13 cellular contexts compared by ENCODE assay signal in genomic region chr12:112350593-112351592, GRCh38. TPM values are rescaled to one million over a fixed set of nuclear protein-coding genes. Genes with fewer than 3 reads are reported as not detected.
A peak's percentile ranks its signal among the peaks of the same experiment; 100 is the strongest.
DNase-seq lines count a peak whose midpoint lies in the region; ATAC-seq and TF ChIP-seq lines count a peak whose summit lies in the region.
"Had no signal": no experiment of that assay in that cellular context is flagged by ENCODE, and none has a peak within 500 bp of the region (broad histone marks: within the 10 kb centered on the region; RNA-seq: fewer than 3 reads in every experiment).

No MANE protein-coding gene starts in this region.

- no peaks in the 10 kb centered on the region for H3K36me3 Mint-ChIP-seq in activated naive CD4-positive, alpha-beta T cell treated with anti-CD3 and anti-CD28 coated beads, Interleukin-2, amount 50 U/mL, for 72 hours
- no peaks in the 10 kb centered on the region for H3K36me3 Mint-ChIP-seq in activated CD8-positive, alpha-beta memory T cell treated with anti-CD3 and anti-CD28 coated beads, Interleukin-2, amount 10 ng/mL, durations not matched to agents 7 days and 5 days

- H3K9ac ChIP-seq in GM23248 (no peak overlapping the region), adipocyte (ENCODE audit: low read length) (no peak overlapping the region)

- WGBS in GM23248 (ENCODE audit: low coverage in 1 of 2, low lambda C conversion rate in 2 of 2, missing lambda C conversion rate in 2 of 2), 2 experiments = 17 to 29% methylated on average over 3 of the region's 3 CpGs

- H3K4me1 ChIP-seq in GM23248 (ENCODE audit: insufficient read depth) = peaks cover 21% of the 10 kb centered on the region
- peaks cover 18% of the 10 kb centered on the region for H3K4me1 ChIP-seq in adipocyte (ENCODE audit: control insufficient read depth, insufficient read depth, low read length)

- peak overlapping the region; percentile 6; the same call in 1 of the 2 replicates for H3K27ac ChIP-seq in GM23248
- H3K27ac ChIP-seq: upper lobe of left lung had no signal

- H3K79me2 ChIP-seq in GM23248 (ENCODE audit: insufficient read depth) = peaks cover 90% of the 10 kb centered on the region

- in situ Hi-C loops in GM23248 (cut with MboI) = no loop called here

- H4K20me1 ChIP-seq in GM23248 (ENCODE audit: insufficient read depth) = no peaks in the 10 kb centered on the region

- peaks cover 23% of the 10 kb centered on the region for H3K4me1 Mint-ChIP-seq in activated CD8-positive, alpha-beta memory T cell treated with anti-CD3 and anti-CD28 coated beads, Interleukin-2, amount 10 ng/mL, durations not matched to agents 7 days and 5 days

- H3K4me3 ChIP-seq in AG09309 (ENCODE audit: control insufficient read depth, low read depth, low read length) (no peak overlapping the region), GM23248 (no peak overlapping the region), adipocyte (ENCODE audit: low read length) (no peak overlapping the region)
- H3K4me3 ChIP-seq: upper lobe of left lung had no signal

- CTCF ChIA-PET in activated CD8-positive, alpha-beta memory T cell treated with anti-CD3 and anti-CD28 coated beads, Interleukin-2, amount 10 ng/mL, durations not matched to agents 7 days and 5 days (lab: Charles Lee) = no interaction called here

- H3K4me2 ChIP-seq in GM23248 (ENCODE audit: unreplicated experiment) = peak overlapping the region; percentile 20

- DNase-seq in AG09309 (ENCODE audit: low read depth) = peak; percentile 13
- DNase-seq in GM23248 = peak; percentile 39
- peak; percentile 54 for DNase-seq in adipocyte (ENCODE audit: low read depth)
- DNase-seq in iris pigment epithelial cell (ENCODE audit: low read depth) = peak; percentile 6
- DNase-seq in activated naive CD4-positive, alpha-beta T cell treated with anti-CD3 and anti-CD28 coated beads, Interleukin-2, amount 50 U/mL, for 72 hours (ENCODE audit: low spot score in 2 of 2) = no peak
- no peak for DNase-seq in NCI-H1930 (lab: John Stamatoyannopoulos, UW)
- no peak for DNase-seq in hypothalamus (lab: John Stamatoyannopoulos, UW)
- no peak for DNase-seq in activated CD8-positive, alpha-beta memory T cell treated with anti-CD3 and anti-CD28 coated beads, Interleukin-2, amount 10 ng/mL, durations not matched to agents 7 days and 5 days
- DNase-seq: activated CD4-positive, CD25-positive, alpha-beta regulatory T cell; activated naive CD8-positive, alpha-beta T cell treated with anti-CD3 and anti-CD28 coated beads, Interleukin-2, amount 10 ng/mL, durations not matched to agents 7 days and 5 days; DMS79; NCI-H187; upper lobe of left lung had no signal

- TF ChIP-seq CTCF in AG09309 (IDR thresholded peaks at IDR 0.05; ENCODE audit: control insufficient read depth, insufficient read depth, low read depth, low read length, missing control alignments) = no peak

- no peaks in the 10 kb centered on the region for H3K36me3 ChIP-seq in GM23248 (ENCODE audit: low read depth)
- no peaks in the 10 kb centered on the region for H3K36me3 ChIP-seq in adipocyte (ENCODE audit: control insufficient read depth, insufficient read depth, low read length, severe bottlenecking)
- H3K36me3 ChIP-seq: upper lobe of left lung had no signal

- peaks cover 19% of the 10 kb centered on the region; the same call in 1 of the 2 replicates for H3F3A ChIP-seq in GM23248 (ENCODE audit: insufficient read depth)

- no peak for ATAC-seq in activated naive CD4-positive, alpha-beta T cell treated with anti-CD3 and anti-CD28 coated beads, Interleukin-2, amount 50 U/mL, for 72 hours
- ATAC-seq in activated CD8-positive, alpha-beta memory T cell treated with anti-CD3 and anti-CD28 coated beads, Interleukin-2, amount 10 ng/mL, durations not matched to agents 7 days and 5 days = no peak

- no peaks in the 10 kb centered on the region for H3K9me2 ChIP-seq in GM23248 (ENCODE audit: insufficient read depth)

- H3K4me3 Mint-ChIP-seq in activated CD8-positive, alpha-beta memory T cell treated with anti-CD3 and anti-CD28 coated beads, Interleukin-2, amount 10 ng/mL, durations not matched to agents 7 days and 5 days = no peak overlapping the region
- H3K4me3 Mint-ChIP-seq: activated naive CD8-positive, alpha-beta T cell treated with anti-CD3 and anti-CD28 coated beads, Interleukin-2, amount 10 ng/mL, durations not matched to agents 7 days and 5 days had no signal

- no peaks in the 10 kb centered on the region for H3K9me3 Mint-ChIP-seq in activated naive CD4-positive, alpha-beta T cell treated with anti-CD3 and anti-CD28 coated beads, Interleukin-2, amount 50 U/mL, for 72 hours
- no peaks in the 10 kb centered on the region for H3K9me3 Mint-ChIP-seq in activated CD8-positive, alpha-beta memory T cell treated with anti-CD3 and anti-CD28 coated beads, Interleukin-2, amount 10 ng/mL, durations not matched to agents 7 days and 5 days (ENCODE audit: low read depth)
- H3K9me3 Mint-ChIP-seq: activated naive CD8-positive, alpha-beta T cell treated with anti-CD3 and anti-CD28 coated beads, Interleukin-2, amount 10 ng/mL, durations not matched to agents 7 days and 5 days had no signal

- no peak overlapping the region for H2AFZ ChIP-seq in GM23248

- H3K27ac Mint-ChIP-seq in activated naive CD4-positive, alpha-beta T cell treated with anti-CD3 and anti-CD28 coated beads, Interleukin-2, amount 50 U/mL, for 72 hours = no peak overlapping the region
- H3K27ac Mint-ChIP-seq in activated CD8-positive, alpha-beta memory T cell treated with anti-CD3 and anti-CD28 coated beads, Interleukin-2, amount 10 ng/mL, durations not matched to agents 7 days and 5 days = no peak overlapping the region
- H3K27ac Mint-ChIP-seq: activated naive CD8-positive, alpha-beta T cell treated with anti-CD3 and anti-CD28 coated beads, Interleukin-2, amount 10 ng/mL, durations not matched to agents 7 days and 5 days had no signal

- H3K27me3 ChIP-seq in GM23248 (replicated peaks; ENCODE audit: insufficient read depth) (no peaks in the 10 kb centered on the region), adipocyte (replicated peaks; ENCODE audit: control insufficient read depth, insufficient read depth, low read length) (no peaks in the 10 kb centered on the region)
- H3K27me3 ChIP-seq: upper lobe of left lung had no signal

- H3K9me3 ChIP-seq in GM23248 (ENCODE audit: low read depth) = no peaks in the 10 kb centered on the region
- H3K9me3 ChIP-seq in adipocyte (ENCODE audit: control insufficient read depth, low read length) = no peaks in the 10 kb centered on the region
- H3K9me3 ChIP-seq: upper lobe of left lung had no signal

- no peaks in the 10 kb centered on the region for H3K27me3 Mint-ChIP-seq in activated CD8-positive, alpha-beta memory T cell treated with anti-CD3 and anti-CD28 coated beads, Interleukin-2, amount 10 ng/mL, durations not matched to agents 7 days and 5 days
- H3K27me3 Mint-ChIP-seq: activated naive CD8-positive, alpha-beta T cell treated with anti-CD3 and anti-CD28 coated beads, Interleukin-2, amount 10 ng/mL, durations not matched to agents 7 days and 5 days had no signal

RNA-seq across cellular contexts. Expression of gene HECTD4, which starts 31.3 kb away (rescaled TPM):
- 7.5 and 13.9 TPM in 2 replicates for total RNA-seq in GM23248 (2014; rRNA removed; shearing (Covaris generic))
- 7.6 and 8.9 TPM in 2 replicates for polyA plus RNA-seq in GM23248 (2016; fragmentation: Nextera tagmentation; extraction: Ambion mirVana)
- total RNA-seq in activated naive CD4-positive, alpha-beta T cell treated with anti-CD3 and anti-CD28 coated beads, Interleukin-2, amount 50 U/mL, for 72 hours = 10 to 100 TPM; 26.7 to 31.0 TPM
- 10 to 100 TPM; 49.3 to 55.4 TPM for total RNA-seq in activated CD8-positive, alpha-beta memory T cell treated with anti-CD3 and anti-CD28 coated beads, Interleukin-2, amount 10 ng/mL, durations not matched to agents 7 days and 5 days

RNA-seq across cellular contexts. Expression of gene RPL6, which starts 58.5 kb away (rescaled TPM):
- total RNA-seq in GM23248 (2014; rRNA removed; shearing (Covaris generic)) = 1,076 and 1,254 TPM in 2 replicates
- 372 and 391 TPM in 2 replicates for polyA plus RNA-seq in GM23248 (2016; fragmentation: Nextera tagmentation; extraction: Ambion mirVana)
- total RNA-seq in activated naive CD4-positive, alpha-beta T cell treated with anti-CD3 and anti-CD28 coated beads, Interleukin-2, amount 50 U/mL, for 72 hours = 1,000 to 10,000 TPM; 1,565 to 2,604 TPM
- total RNA-seq in activated CD8-positive, alpha-beta memory T cell treated with anti-CD3 and anti-CD28 coated beads, Interleukin-2, amount 10 ng/mL, durations not matched to agents 7 days and 5 days = 1,000 to 10,000 TPM in 1 of 2 experiments, 100 to 1,000 TPM in 1; 778 to 1,078 TPM

Comparison
In these comparisons a context has a peak if more than half of its experiments do, and no peak if none do; other contexts are left out.
1. DNase-seq: peak in AG09309 (single experiment), GM23248 (single experiment), adipocyte (single experiment) and iris pigment epithelial cell (single experiment); none in activated naive CD4-positive, alpha-beta T cell treated with anti-CD3 and anti-CD28 coated beads, Interleukin-2, amount 50 U/mL, for 72 hours (0 of 2), NCI-H1930 (0 of 2), hypothalamus (0 of 51) and activated CD8-positive, alpha-beta memory T cell treated with anti-CD3 and anti-CD28 coated beads, Interleukin-2, amount 10 ng/mL, durations not matched to agents 7 days and 5 days (single experiment).